ENCODE assay signal across 8 cellular contexts in the genomic region with DNA sequence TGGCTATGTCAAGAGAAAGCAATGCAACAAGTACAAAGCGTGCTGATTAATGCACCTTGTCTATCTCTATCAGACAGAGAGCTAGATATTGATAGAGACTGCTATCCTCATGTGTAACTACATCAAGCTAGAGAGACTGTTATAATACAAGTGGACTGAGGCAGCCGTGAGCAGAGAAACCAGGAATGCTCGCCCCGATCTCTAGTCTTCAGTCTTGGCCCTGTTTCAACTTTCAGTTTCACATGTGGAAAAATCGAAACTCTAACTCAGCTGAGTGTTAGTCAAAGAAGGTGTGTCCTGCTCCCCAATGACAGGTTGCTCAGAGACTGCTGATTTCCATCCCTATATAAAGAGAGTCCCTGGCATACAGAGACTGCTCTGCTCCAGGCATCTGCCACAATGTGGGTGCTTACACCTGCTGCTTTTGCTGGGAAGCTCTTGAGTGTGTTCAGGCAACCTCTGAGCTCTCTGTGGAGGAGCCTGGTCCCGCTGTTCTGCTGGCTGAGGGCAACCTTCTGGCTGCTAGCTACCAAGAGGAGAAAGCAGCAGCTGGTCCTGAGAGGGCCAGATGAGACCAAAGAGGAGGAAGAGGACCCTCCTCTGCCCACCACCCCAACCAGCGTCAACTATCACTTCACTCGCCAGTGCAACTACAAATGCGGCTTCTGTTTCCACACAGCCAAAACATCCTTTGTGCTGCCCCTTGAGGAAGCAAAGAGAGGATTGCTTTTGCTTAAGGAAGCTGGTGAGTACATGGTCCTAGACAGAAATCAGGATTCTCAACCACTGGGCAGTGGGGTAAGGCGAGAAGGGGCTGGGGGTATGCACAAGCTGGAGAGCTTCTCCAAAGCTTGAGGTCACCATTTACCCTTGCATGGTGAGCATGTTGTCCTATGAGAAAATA. TPM values are rescaled to one million over a fixed set of nuclear protein-coding genes. Genes with fewer than 3 reads are reported as not detected.
DNase-seq lines count a peak whose midpoint lies in the region; ATAC-seq, FAIRE-seq and TF ChIP-seq lines count a peak whose summit lies in the region.

A gene with protein sequence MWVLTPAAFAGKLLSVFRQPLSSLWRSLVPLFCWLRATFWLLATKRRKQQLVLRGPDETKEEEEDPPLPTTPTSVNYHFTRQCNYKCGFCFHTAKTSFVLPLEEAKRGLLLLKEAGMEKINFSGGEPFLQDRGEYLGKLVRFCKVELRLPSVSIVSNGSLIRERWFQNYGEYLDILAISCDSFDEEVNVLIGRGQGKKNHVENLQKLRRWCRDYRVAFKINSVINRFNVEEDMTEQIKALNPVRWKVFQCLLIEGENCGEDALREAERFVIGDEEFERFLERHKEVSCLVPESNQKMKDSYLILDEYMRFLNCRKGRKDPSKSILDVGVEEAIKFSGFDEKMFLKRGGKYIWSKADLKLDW (plus strand): TSS at position 376 of the 904 bp plus-strand sequence. CDS start 24 bp downstream, at position 400.

- TF ChIP-seq CTCF in A549 (IDR thresholded peaks at IDR 0.05), result no peak

- H3K9me3 ChIP-seq in A549, result peaks cover 8% of the 10 kb centered on the region; the same call in 2 of the 3 replicates

- H3K27ac Mint-ChIP-seq in activated T-helper 17 cell treated with anti-CD3 and anti-CD28 coated beads, Interleukin-2, amount 50 U/mL, for 72 hours, result peak within 1 kb of the TSS; percentile 23

- intact Hi-C loops in left cardiac atrium (cut with DNase I), result no loop called here

- no peak for FAIRE-seq in A549 (lab: Jason Lieb, UNC)

- no peak for DNase-seq in A549 (ENCODE audit: low read depth in 1 of 2, low spot score in 1 of 2)
- peak; percentile 91 for DNase-seq in NCI-H2107 treated with DMSO at 0.1 percent for 48 hours (lab: John Stamatoyannopoulos, UW; ENCODE audit: unreplicated experiment)
- DNase-seq in left cardiac atrium, result no peak
- peak; percentile 28 for DNase-seq in stimulated activated CD8-positive, alpha-beta memory T cell treated with anti-CD3 and anti-CD28 coated beads, Interleukin-15, amount 100 ng/mL, for 1 hour (ENCODE audit: low read depth)
- no peak for DNase-seq in NCI-H2081 treated with DMSO at 0.1 percent for 48 hours (lab: John Stamatoyannopoulos, UW)

- H3K4me1 ChIP-seq in A549, result peaks cover 4% of the 10 kb centered on the region; the same call in 1 of the 3 replicates

- no peak for TF ChIP-seq EP300 in A549 (IDR thresholded peaks at IDR 0.05)

- no peaks in the 10 kb centered on the region for H3K9me3 Mint-ChIP-seq in activated T-helper 17 cell treated with anti-CD3 and anti-CD28 coated beads, Interleukin-2, amount 50 U/mL, for 72 hours

- H3K36me3 Mint-ChIP-seq in activated T-helper 17 cell treated with anti-CD3 and anti-CD28 coated beads, Interleukin-2, amount 50 U/mL, for 72 hours (ENCODE audit: low read depth), result no peaks in the 10 kb centered on the region

- CTCF ChIA-PET in A549 (lab: Yijun Ruan, JAX), result interaction anchor here (1.4 to 1.9 kb wide), 3 partner anchors 12 to 167 kb away, joined by 3 to 7 read pairs (median 4); a partner anchor contains a TSS

- TF ChIP-seq RAD21 in A549 (conservative IDR thresholded peaks at IDR 0.05 in 1 of 2, IDR thresholded peaks at IDR 0.05 in 1 of 2), result no peak

- H3K27me3 Mint-ChIP-seq in activated T-helper 17 cell treated with anti-CD3 and anti-CD28 coated beads, Interleukin-2, amount 50 U/mL, for 72 hours, result no peaks in the 10 kb centered on the region

- peak within 1 kb of the TSS; percentile 78 for H3K4me3 Mint-ChIP-seq in activated T-helper 17 cell treated with anti-CD3 and anti-CD28 coated beads, Interleukin-2, amount 50 U/mL, for 72 hours

- peaks cover 24% of the 10 kb centered on the region for H3K4me1 Mint-ChIP-seq in activated T-helper 17 cell treated with anti-CD3 and anti-CD28 coated beads, Interleukin-2, amount 50 U/mL, for 72 hours

- no peak within 1 kb of the TSS for H3K27ac ChIP-seq in A549

- 13% methylated on average over 10 of the region's 10 CpGs for WGBS in A549 (ENCODE audit: missing lambda C conversion rate)

- peak within 1 kb of the TSS; percentile 72 for H3K4me2 ChIP-seq in A549

- TF ChIP-seq POLR2A in A549 (IDR thresholded peaks at IDR 0.05; ENCODE audit: low read length), result no peak

- H3K4me3 ChIP-seq in A549, result peak within 1 kb of the TSS; percentile 20

- POLR2A ChIA-PET in A549 (lab: Yijun Ruan, JAX), result no interaction called here

- peak; percentile 64 to 77 for ATAC-seq in A549
- ATAC-seq in GM18499 (IDR thresholded peaks at IDR 0.05; ENCODE audit: insufficient read depth, unreplicated experiment), result peak; percentile 54
- ATAC-seq in HG02970 (IDR thresholded peaks at IDR 0.05; ENCODE audit: low FRiP score, unreplicated experiment), result peak; percentile 72
- ATAC-seq in activated T-helper 17 cell treated with anti-CD3 and anti-CD28 coated beads, Interleukin-2, amount 50 U/mL, for 72 hours (replicated peaks), result peak; percentile 94
- peak; percentile 80 to 88 for ATAC-seq in left cardiac atrium

TF ChIP-seq in A549, 52 proteins besides CTCF, POLR2A, EP300 and RAD21:
- no peak for TF ChIP-seq MAFK (IDR thresholded peaks at IDR 0.05; ENCODE audit: partially characterized antibody)
- TF ChIP-seq RNF2 (IDR thresholded peaks at IDR 0.05; ENCODE audit: borderline replicate concordance, low read depth), result no peak
- TF ChIP-seq, protein P1, sequence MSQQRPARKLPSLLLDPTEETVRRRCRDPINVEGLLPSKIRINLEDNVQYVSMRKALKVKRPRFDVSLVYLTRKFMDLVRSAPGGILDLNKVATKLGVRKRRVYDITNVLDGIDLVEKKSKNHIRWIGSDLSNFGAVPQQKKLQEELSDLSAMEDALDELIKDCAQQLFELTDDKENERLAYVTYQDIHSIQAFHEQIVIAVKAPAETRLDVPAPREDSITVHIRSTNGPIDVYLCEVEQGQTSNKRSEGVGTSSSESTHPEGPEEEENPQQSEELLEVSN (IDR thresholded peaks at IDR 0.05; ENCODE audit: borderline replicate concordance, low read depth), result no peak
- TF ChIP-seq RCOR1 (IDR thresholded peaks at IDR 0.05; ENCODE audit: low read depth, low read length), result no peak
- TF ChIP-seq SREBF2 (IDR thresholded peaks at IDR 0.05), result no peak
- no peak for TF ChIP-seq KDM1A (IDR thresholded peaks at IDR 0.05; ENCODE audit: low read depth)
- 0 out of 2 replicates have a peak, but pooled peaks have one; percentile 1 for TF ChIP-seq CBX8 (IDR thresholded peaks at IDR 0.05)

RNA-seq across cellular contexts. Expression of the gene that starts here (rescaled TPM):
- polyA plus RNA-seq in A549 (2011; rRNA removed) (0.06 and 0.13 TPM in 2 replicates), A549 (2017; fragmentation: RNase III; extraction: RNeasy Plus Mini Kit Qiagen cat#74134 plus additional on column Dnase treatment) (0.03 to 0.04 TPM in 2 of 3 replicates, not detected in the other)
- not detected in 2 replicates for polyA plus RNA-seq in A549 (2012; cell fraction: cytosol; rRNA removed)
- polyA plus RNA-seq in A549 (2012; cell fraction: nucleus; rRNA removed), result not detected in 2 replicates
- polyA minus RNA-seq in A549 (2011; rRNA and poly(A)+ RNA removed), result not detected in 2 replicates
- 1 to 10 TPM; 2.8 to 4.5 TPM for total RNA-seq in activated T-helper 17 cell treated with anti-CD3 and anti-CD28 coated beads, Interleukin-2, amount 50 U/mL, for 72 hours
- total RNA-seq in left cardiac atrium, result 1 to 10 TPM; 3.2 to 8.0 TPM

Comparison
In these comparisons a context has a peak if more than half of its experiments do, and no peak if none do; other contexts are left out.
1. Peak in ATAC-seq, H3K4me3 ChIP-seq and H3K4me2 ChIP-seq in A549; RNA of the gene not detected or under 1 TPM.
2. DNase-seq: peak in NCI-H2107 treated with DMSO at 0.1 percent for 48 hours (single experiment) and stimulated activated CD8-positive, alpha-beta memory T cell treated with anti-CD3 and anti-CD28 coated beads, Interleukin-15, amount 100 ng/mL, for 1 hour (single experiment); none in A549 (0 of 2), left cardiac atrium (single experiment) and NCI-H2081 treated with DMSO at 0.1 percent for 48 hours (single experiment).
3. Peak in every context shown above with its lines, with median percentiles within 50 percentile points of each other: ATAC-seq.